Comparison of ENCODE assay signal across 21 cellular contexts in the genomic region with DNA sequence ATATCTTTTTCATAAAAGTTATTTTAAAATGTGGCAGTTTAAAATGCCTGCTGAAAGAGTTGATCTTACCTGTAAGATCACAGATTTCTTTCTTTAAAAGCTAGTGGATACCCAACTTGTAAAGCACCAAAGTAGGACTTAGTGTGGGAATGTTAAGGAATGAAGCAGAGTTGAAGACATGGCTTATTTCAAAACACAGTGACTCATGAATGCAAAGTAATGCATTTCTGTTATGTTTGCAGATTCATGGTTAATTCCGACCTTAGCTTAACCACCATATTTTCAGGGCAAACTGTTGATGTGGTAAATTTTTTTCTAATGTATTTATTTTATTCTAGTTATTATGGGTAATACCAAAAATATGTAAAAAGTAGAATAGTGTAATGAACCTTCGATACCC.
A peak's percentile ranks its signal among the peaks of the same experiment; 100 is the strongest.
DNase-seq lines count a peak whose midpoint lies in the region; ATAC-seq and TF ChIP-seq lines count a peak whose summit lies in the region.
"Had no signal": no experiment of that assay in that cellular context is flagged by ENCODE, and none has a peak within 500 bp of the region (broad histone marks: within the 10 kb centered on the region; RNA-seq: fewer than 3 reads in every experiment).

No MANE protein-coding gene starts in this region.

- intact Hi-C loops in PC-3 (cut with micrococcal nuclease): no loop called here

- H3K9ac ChIP-seq in PC-3 (ENCODE audit: low read length): no peak overlapping the region

- no peak overlapping the region for H3K4me3 ChIP-seq in PC-3 (ENCODE audit: low read length)
- H3K4me3 ChIP-seq in osteoblast (ENCODE audit: insufficient read depth, low read length): no peak overlapping the region
- H3K4me3 ChIP-seq in right atrium auricular region: no peak overlapping the region
- H3K4me3 ChIP-seq: gastroesophageal sphincter, lower lobe of right lung, psoas muscle had no signal

- POLR2A ChIA-PET in PC-3 (lab: Charles Lee; ENCODE audit: unreplicated experiment): no interaction called here

- H3K27ac ChIP-seq in PC-3 (ENCODE audit: low read length) (peak overlapping the region; percentile 2; the same call in 1 of the 2 replicates), osteoblast (ENCODE audit: low read depth, low read length) (peak overlapping the region; percentile 77), right atrium auricular region (no peak overlapping the region)
- H3K27ac ChIP-seq: gastroesophageal sphincter, lower lobe of right lung, psoas muscle had no signal

- no peaks in the 10 kb centered on the region for H3K36me3 ChIP-seq in PC-3 (ENCODE audit: low read depth, low read length)
- H3K36me3 ChIP-seq in osteoblast (ENCODE audit: insufficient read depth, low read length): no peaks in the 10 kb centered on the region
- no peaks in the 10 kb centered on the region for H3K36me3 ChIP-seq in right atrium auricular region
- H3K36me3 ChIP-seq: gastroesophageal sphincter, lower lobe of right lung had no signal

- H3K9me3 ChIP-seq in PC-3 (ENCODE audit: low read length): peaks cover 2% of the 10 kb centered on the region; the same call in 1 of the 2 replicates
- H3K9me3 ChIP-seq in osteoblast (ENCODE audit: low read depth, low read length): no peaks in the 10 kb centered on the region
- no peaks in the 10 kb centered on the region for H3K9me3 ChIP-seq in right atrium auricular region
- H3K9me3 ChIP-seq: gastroesophageal sphincter, lower lobe of right lung, psoas muscle had no signal

- H3K4me2 ChIP-seq in PC-3 (ENCODE audit: low read length) (no peak overlapping the region), osteoblast (ENCODE audit: insufficient read depth, low read length) (peak overlapping the region; percentile 44)

- TF ChIP-seq CTCF in PC-3 (conservative IDR thresholded peaks at IDR 0.05; ENCODE audit: low read depth, low read length) (no peak), osteoblast (IDR thresholded peaks at IDR 0.05; ENCODE audit: extremely low read depth, low read depth, low read length) (no peak), right atrium auricular region (IDR thresholded peaks at IDR 0.05) (no peak)

- H3F3A ChIP-seq in PC-3 (ENCODE audit: low read length, unreplicated experiment): no peaks in the 10 kb centered on the region

- H3K79me2 ChIP-seq in PC-3 (ENCODE audit: low read length) (no peaks in the 10 kb centered on the region), osteoblast (ENCODE audit: insufficient read depth, low read length) (no peaks in the 10 kb centered on the region)

- H3K4me1 ChIP-seq in PC-3 (ENCODE audit: insufficient read depth, low read length) (peaks cover 11% of the 10 kb centered on the region; the same call in 1 of the 2 replicates), osteoblast (ENCODE audit: insufficient read depth, low read length) (peaks cover 15% of the 10 kb centered on the region), right atrium auricular region (no peaks in the 10 kb centered on the region)
- H3K4me1 ChIP-seq: gastroesophageal sphincter, lower lobe of right lung, psoas muscle had no signal

- DNase-seq in AG08395 (ENCODE audit: low spot score) (peak; percentile 21), PC-3 (peak; percentile 15), dedifferentiated amniotic fluid mesenchymal stem cell (ENCODE audit: extremely low spot score) (peak; percentile 64), osteoblast (ENCODE audit: insufficient read length, low spot score, missing footprints) (peak; percentile 80), hippocampal formation (lab: John Stamatoyannopoulos, UW) (no peak), right atrium auricular region (ENCODE audit: low spot score) (no peak), NCI-H2227 (lab: John Stamatoyannopoulos, UW; ENCODE audit: unreplicated experiment) (no peak), GM19238 (ENCODE audit: insufficient read length, low spot score) (no peak)
- DNase-seq: activated CD4-positive, alpha-beta T cell treated with anti-CD3 and anti-CD28 coated beads for 1 hour; activated CD8-positive, alpha-beta memory T cell treated with anti-CD3 and anti-CD28 coated beads, Interleukin-2, amount 50 U/mL, for 4 hours; AML-193; effector CD4-positive, alpha-beta T cell; lower lobe of right lung; naive thymus-derived CD4-positive, alpha-beta T cell; NCI-H2081; OCI-M1; psoas muscle; stimulated activated CD4-positive, alpha-beta T cell treated with anti-CD3 and anti-CD28 coated beads, Interleukin-15, amount 100 ng/mL, for 24 hours; stimulated activated naive CD8-positive, alpha-beta T cell treated with anti-CD3 and anti-CD28 coated beads, Interleukin-15, Interleukin-2, amounts not matched to agents 100 U/mL and 50 U/mL, for 24 hours had no signal

- no peaks in the 10 kb centered on the region for H4K20me1 ChIP-seq in PC-3 (ENCODE audit: low read length)
- H4K20me1 ChIP-seq in osteoblast (ENCODE audit: insufficient read depth, low read length): no peaks in the 10 kb centered on the region

- no peak overlapping the region for H2AFZ ChIP-seq in PC-3 (ENCODE audit: low read length)
- H2AFZ ChIP-seq in osteoblast (ENCODE audit: low read length): peak overlapping the region; percentile 58

- no peak for ATAC-seq in PC-3
- ATAC-seq: gastroesophageal sphincter; HepG2; lower lobe of right lung; naive thymus-derived CD4-positive, alpha-beta T cell; stimulated activated naive CD8-positive, alpha-beta T cell treated with anti-CD3 and anti-CD28 coated beads, Interleukin-15, Interleukin-2, amounts not matched to agents 100 U/mL and 50 U/mL, for 24 hours had no signal

- H3K27me3 ChIP-seq in PC-3 (ENCODE audit: low read length): no peaks in the 10 kb centered on the region
- H3K27me3 ChIP-seq in osteoblast (ENCODE audit: insufficient read depth, low read length): no peaks in the 10 kb centered on the region
- H3K27me3 ChIP-seq in right atrium auricular region: no peaks in the 10 kb centered on the region
- H3K27me3 ChIP-seq: gastroesophageal sphincter had no signal

- no TSS peak for BruUV-seq in PC-3 (replicated peaks; lab: Mats Ljungman, UMichigan)

- CTCF ChIA-PET in PC-3 (lab: Charles Lee): no interaction called here

- H3K9me2 ChIP-seq in PC-3 (replicated peaks; ENCODE audit: low read length): no peaks in the 10 kb centered on the region

Comparison
In these comparisons a context has a peak if more than half of its experiments do, and no peak if none do; other contexts are left out.
1. DNase-seq: peak in AG08395 (single experiment), PC-3 (single experiment), dedifferentiated amniotic fluid mesenchymal stem cell (single experiment) and osteoblast (single experiment); none in hippocampal formation (0 of 2), right atrium auricular region (single experiment), NCI-H2227 (single experiment) and GM19238 (single experiment).
2. H3K27ac ChIP-seq: peak in PC-3 (single experiment) and osteoblast (single experiment); none in right atrium auricular region (0 of 2).